Comparison of ENCODE assay signal across 19 cellular contexts in the genomic region with DNA sequence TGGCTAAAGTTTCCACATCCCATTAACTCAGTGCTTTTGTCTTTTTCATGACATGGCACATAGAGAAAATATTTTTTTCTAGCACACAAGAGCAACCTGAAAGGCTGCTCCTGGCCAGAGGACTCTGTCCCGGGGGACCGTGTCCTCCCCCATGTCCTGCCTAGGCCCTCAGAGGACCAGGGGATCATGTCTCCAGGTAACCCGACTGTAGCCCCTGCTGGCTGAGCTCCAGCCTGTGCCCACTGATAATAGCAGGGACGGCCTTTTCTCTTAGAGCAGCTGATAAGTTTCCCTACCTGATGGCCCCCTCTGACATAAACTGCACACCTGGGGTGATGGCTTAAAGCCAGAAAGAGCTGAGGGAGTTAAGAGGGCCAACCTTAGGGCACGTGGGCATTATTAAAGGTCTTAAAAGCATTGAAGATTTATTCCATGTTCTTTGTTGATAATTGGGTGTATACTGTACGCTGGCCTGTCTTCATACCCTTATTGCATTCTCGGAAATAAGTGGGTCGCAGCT. TPM values are rescaled to one million over a fixed set of nuclear protein-coding genes. Genes with fewer than 3 reads are reported as not detected.
DNase-seq lines count a peak whose midpoint lies in the region; ATAC-seq and TF ChIP-seq lines count a peak whose summit lies in the region.
"Had no signal": no experiment of that assay in that cellular context is flagged by ENCODE, and none has a peak within 500 bp of the region (broad histone marks: within the 10 kb centered on the region; RNA-seq: fewer than 3 reads in every experiment).

No MANE protein-coding gene starts in this region.

- H3K27me3 Mint-ChIP-seq in WTC11 (ENCODE audit: low read depth) = no peaks in the 10 kb centered on the region
- H3K27me3 Mint-ChIP-seq in stimulated activated naive B cell treated with anti-CD40 and anti-IgM and Interleukin-4, amounts not matched to agents 10 μg/mL and 1 μg/mL and 100 μg/mL, for 72 hours = no peaks in the 10 kb centered on the region

- intact Hi-C loops in stomach (cut with DNase I; ENCODE audit: low total_unique reads) = no loop called here
- intact Hi-C loops in psoas muscle (cut with DNase I) = no loop called here

- no peak overlapping the region for H3K27ac Mint-ChIP-seq in WTC11
- H3K27ac Mint-ChIP-seq in stimulated activated naive B cell treated with anti-CD40 and anti-IgM and Interleukin-4, amounts not matched to agents 10 μg/mL and 1 μg/mL and 100 μg/mL, for 72 hours = no peak overlapping the region

- H3K27me3 ChIP-seq in stomach (no peaks in the 10 kb centered on the region), psoas muscle (ENCODE audit: insufficient read depth in 3 of 3, low read length in 2 of 3) (no peaks in the 10 kb centered on the region)
- H3K27me3 ChIP-seq: SJSA1 had no signal

- H3K4me1 ChIP-seq in stomach (peaks cover 5 to 48% (median 42%) of the 10 kb centered on the region in 4 donors), psoas muscle (peaks cover 3% of the 10 kb centered on the region)
- H3K4me1 ChIP-seq: SJSA1 had no signal

- CTCF ChIA-PET in WTC11 (lab: Charles Lee) = interaction anchor here (1.0 kb wide), 1 partner anchor 8 kb away, joined by 3 read pairs; no protein-coding TSS in a partner anchor

- no peak for TF ChIP-seq POLR2A in stomach (IDR thresholded peaks at IDR 0.05)

- H3K9me3 ChIP-seq in stomach (no peaks in the 10 kb centered on the region), psoas muscle (no peaks in the 10 kb centered on the region)
- H3K9me3 ChIP-seq: SJSA1 had no signal

- H3K36me3 ChIP-seq in stomach = peaks cover 14 to 33% (median 29%) of the 10 kb centered on the region in 4 donors
- H3K36me3 ChIP-seq in psoas muscle (ENCODE audit: insufficient read depth in 1 of 2, low read depth in 1 of 2) = peaks cover 7 to 29% of the 10 kb centered on the region in 2 donors
- H3K36me3 ChIP-seq: SJSA1 had no signal

- peaks cover 4% of the 10 kb centered on the region for H3K4me1 Mint-ChIP-seq in WTC11
- peaks cover 10 to 17% of the 10 kb centered on the region in 2 donors for H3K4me1 Mint-ChIP-seq in stimulated activated naive B cell treated with anti-CD40 and anti-IgM and Interleukin-4, amounts not matched to agents 10 μg/mL and 1 μg/mL and 100 μg/mL, for 72 hours

- WGBS in stomach, 5 donors = 48 to 69% (median 57%) methylated on average over 7 to 8 of the region's 8 CpGs
- 77 to 83% (median 80%) methylated on average over 8 of the region's 8 CpGs for WGBS in psoas muscle, 3 donors

- no peak for TF ChIP-seq CTCF in WTC11 (IDR thresholded peaks at IDR 0.05)
- no peak for TF ChIP-seq CTCF in stomach (IDR thresholded peaks at IDR 0.05)
- TF ChIP-seq CTCF in psoas muscle (IDR thresholded peaks at IDR 0.05) = no peak

- DNase-seq in NCI-H2107 treated with DMSO at 0.1 percent for 48 hours (lab: John Stamatoyannopoulos, UW; ENCODE audit: unreplicated experiment) = peak; percentile 46
- no peak for DNase-seq in NCI-H2107 (lab: John Stamatoyannopoulos, UW)
- DNase-seq in NCI-H1105 treated with DMSO at 0.1 percent for 48 hours (lab: John Stamatoyannopoulos, UW) = peak; percentile 89
- DNase-seq in WTC11 (ENCODE audit: low spot score) = no peak
- DNase-seq in stomach = no peak
- no peak for DNase-seq in psoas muscle
- no peak for DNase-seq in stimulated activated naive B cell treated with anti-CD40 and anti-IgM and Interleukin-4, amounts not matched to agents 10 μg/mL and 1 μg/mL and 100 μg/mL, for 72 hours
- DNase-seq: CD8-positive, alpha-beta memory T cell; EL; GF-D8; IMR-90; NCI-H146; NCI-H2029 treated with DMSO at 0.1 percent for 48 hours; NCI-H510A; NCI-H774 had no signal

- peak overlapping the region in 3 of 5 donors; percentile 11 to 32 (median 18) for H3K27ac ChIP-seq in stomach
- no peak overlapping the region for H3K27ac ChIP-seq in psoas muscle
- H3K27ac ChIP-seq: C4-2B, SJSA1 had no signal

- H3K4me3 ChIP-seq in stomach (no peak overlapping the region), psoas muscle (no peak overlapping the region)
- H3K4me3 ChIP-seq: SJSA1 had no signal

- peaks cover 11% of the 10 kb centered on the region for H3K36me3 Mint-ChIP-seq in WTC11
- H3K36me3 Mint-ChIP-seq in stimulated activated naive B cell treated with anti-CD40 and anti-IgM and Interleukin-4, amounts not matched to agents 10 μg/mL and 1 μg/mL and 100 μg/mL, for 72 hours = peaks cover 11 to 24% of the 10 kb centered on the region in 2 donors

- TF ChIP-seq EP300 in stomach (IDR thresholded peaks at IDR 0.05) = no peak

- POLR2A ChIA-PET in WTC11 (lab: Charles Lee) = no interaction called here

- ATAC-seq in WTC11 = peak; percentile 26
- no peak for ATAC-seq in psoas muscle
- no peak for ATAC-seq in GM19395 (IDR thresholded peaks at IDR 0.05; ENCODE audit: unreplicated experiment)
- no peak for ATAC-seq in stimulated activated naive B cell treated with anti-CD40 and anti-IgM and Interleukin-4, amounts not matched to agents 10 μg/mL and 1 μg/mL and 100 μg/mL, for 72 hours (replicated peaks)
- ATAC-seq: Right ventricle myocardium inferior had no signal

- no peaks in the 10 kb centered on the region for H3K9me3 Mint-ChIP-seq in WTC11
- no peaks in the 10 kb centered on the region for H3K9me3 Mint-ChIP-seq in stimulated activated naive B cell treated with anti-CD40 and anti-IgM and Interleukin-4, amounts not matched to agents 10 μg/mL and 1 μg/mL and 100 μg/mL, for 72 hours
- H3K9me3 Mint-ChIP-seq: CD8-positive, alpha-beta memory T cell had no signal

- no peak overlapping the region for H3K4me3 Mint-ChIP-seq in WTC11
- H3K4me3 Mint-ChIP-seq in stimulated activated naive B cell treated with anti-CD40 and anti-IgM and Interleukin-4, amounts not matched to agents 10 μg/mL and 1 μg/mL and 100 μg/mL, for 72 hours = no peak overlapping the region
- H3K4me3 Mint-ChIP-seq: CD8-positive, alpha-beta memory T cell had no signal

TF ChIP-seq in WTC11, 78 proteins besides CTCF, POLR2A, EP300 and RAD21 (continues in another document):
- TF ChIP-seq, protein P1, sequence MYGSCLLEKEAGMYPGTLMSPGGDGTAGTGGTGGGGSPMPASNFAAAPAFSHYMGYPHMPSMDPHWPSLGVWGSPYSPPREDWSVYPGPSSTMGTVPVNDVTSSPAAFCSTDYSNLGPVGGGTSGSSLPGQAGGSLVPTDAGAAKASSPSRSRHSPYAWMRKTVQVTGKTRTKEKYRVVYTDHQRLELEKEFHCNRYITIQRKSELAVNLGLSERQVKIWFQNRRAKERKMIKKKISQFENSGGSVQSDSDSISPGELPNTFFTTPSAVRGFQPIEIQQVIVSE (CRISPR knock-in tag; IDR thresholded peaks at IDR 0.05; ENCODE audit: borderline replicate concordance) = no peak
- TF ChIP-seq JUN (CRISPR knock-in tag; IDR thresholded peaks at IDR 0.05) (no peak), SMAD4 (CRISPR knock-in tag; IDR thresholded peaks at IDR 0.05) (no peak)
- TF ChIP-seq, protein P2, sequence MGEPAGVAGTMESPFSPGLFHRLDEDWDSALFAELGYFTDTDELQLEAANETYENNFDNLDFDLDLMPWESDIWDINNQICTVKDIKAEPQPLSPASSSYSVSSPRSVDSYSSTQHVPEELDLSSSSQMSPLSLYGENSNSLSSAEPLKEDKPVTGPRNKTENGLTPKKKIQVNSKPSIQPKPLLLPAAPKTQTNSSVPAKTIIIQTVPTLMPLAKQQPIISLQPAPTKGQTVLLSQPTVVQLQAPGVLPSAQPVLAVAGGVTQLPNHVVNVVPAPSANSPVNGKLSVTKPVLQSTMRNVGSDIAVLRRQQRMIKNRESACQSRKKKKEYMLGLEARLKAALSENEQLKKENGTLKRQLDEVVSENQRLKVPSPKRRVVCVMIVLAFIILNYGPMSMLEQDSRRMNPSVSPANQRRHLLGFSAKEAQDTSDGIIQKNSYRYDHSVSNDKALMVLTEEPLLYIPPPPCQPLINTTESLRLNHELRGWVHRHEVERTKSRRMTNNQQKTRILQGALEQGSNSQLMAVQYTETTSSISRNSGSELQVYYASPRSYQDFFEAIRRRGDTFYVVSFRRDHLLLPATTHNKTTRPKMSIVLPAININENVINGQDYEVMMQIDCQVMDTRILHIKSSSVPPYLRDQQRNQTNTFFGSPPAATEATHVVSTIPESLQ (CRISPR knock-in tag; IDR thresholded peaks at IDR 0.05) = no peak

RNA-seq across cellular contexts. Expression of a gene that starts 5.9 kb away (rescaled TPM):
- 15.7 to 17.2 TPM (median 16.6 TPM) in 3 replicates for total RNA-seq in WTC11 (2021)
- total RNA-seq in stomach = 100 to 1,000 TPM in 3 of 5 donors, 10 to 100 TPM in 2; 41.3 to 120 (median 104) TPM
- 10 to 100 TPM; 42.5 to 81.1 (median 51.6) TPM for polyA plus RNA-seq in stomach
- total RNA-seq in psoas muscle = 10 to 100 TPM in 1 of 4 donors, 1 to 10 TPM in 3; 7.3 to 11.5 (median 8.6) TPM
- polyA plus RNA-seq in psoas muscle = 10 to 100 TPM in 2 of 3 donors, 1 to 10 TPM in 1; 7.0 to 14.9 (median 12.2) TPM

RNA-seq across cellular contexts. Expression of a gene that starts 21.5 kb away (rescaled TPM):
- total RNA-seq in WTC11 (2021) = 6.4 to 8.0 TPM (median 7.2 TPM) in 3 replicates
- total RNA-seq in stomach = 10 to 100 TPM in 4 of 5 donors, 1 to 10 TPM in 1; 2.2 to 60.3 (median 16.0) TPM
- polyA plus RNA-seq in stomach = 10 to 100 TPM; 16.1 to 28.9 (median 24.5) TPM
- not detected for total RNA-seq in psoas muscle
- under 1 TPM in 2 of 3 donors, not detected in 1; 0.03 TPM for polyA plus RNA-seq in psoas muscle
- total RNA-seq: IMR-90, SJSA1 had no signal
- polyA plus RNA-seq: IMR-90 had no signal

RNA-seq across cellular contexts. Expression of a gene that starts 30.2 kb away (rescaled TPM):
- total RNA-seq in WTC11 (2021) = 14.7 to 15.9 TPM (median 15.5 TPM) in 3 replicates
- 100 to 1,000 TPM in 1 of 5 donors, 10 to 100 TPM in 4; 30.8 to 102 (median 44.8) TPM for total RNA-seq in stomach
- polyA plus RNA-seq in stomach = 10 to 100 TPM; 33.9 to 69.2 (median 64.8) TPM
- total RNA-seq in psoas muscle = 10 to 100 TPM; 13.1 to 29.0 (median 19.8) TPM
- polyA plus RNA-seq in psoas muscle = 10 to 100 TPM; 13.7 to 43.1 (median 17.3) TPM

RNA-seq across cellular contexts. Expression of a gene that starts 30.8 kb away (rescaled TPM):
- total RNA-seq in WTC11 (2021) (0.37 to 0.71 TPM (median 0.46 TPM) in 3 replicates), stomach (1 to 10 TPM in 2 of 5 donors, under 1 TPM in 2, not detected in 1; 0.29 to 5.0 (median 0.96) TPM), psoas muscle (1 to 10 TPM; 1.7 to 6.9 (median 2.4) TPM)
- polyA plus RNA-seq in stomach (1 to 10 TPM; 1.2 to 1.5 (median 1.3) TPM), psoas muscle (1 to 10 TPM in 1 of 3 donors, under 1 TPM in 2; 0.66 to 2.7 (median 0.76) TPM)

RNA-seq across cellular contexts. Expression of a gene that starts 39.6 kb away (rescaled TPM):
- total RNA-seq in WTC11 (2021) (39.7 to 43.6 TPM (median 42.4 TPM) in 3 replicates), stomach (10 to 100 TPM in 3 of 5 donors, 1 to 10 TPM in 2; 4.1 to 47.4 (median 25.4) TPM), psoas muscle (10 to 100 TPM; 29.8 to 50.4 (median 38.5) TPM)
- polyA plus RNA-seq in stomach (10 to 100 TPM; 31.0 to 39.1 (median 31.9) TPM), psoas muscle (100 to 1,000 TPM in 1 of 3 donors, 10 to 100 TPM in 2; 45.4 to 173 (median 98.5) TPM)

Comparison
In these comparisons a context has a peak if more than half of its experiments do, and no peak if none do; other contexts are left out.
1. DNase-seq: peak in NCI-H2107 treated with DMSO at 0.1 percent for 48 hours (single experiment) and NCI-H1105 treated with DMSO at 0.1 percent for 48 hours (single experiment); none in NCI-H2107 (single experiment), WTC11 (single experiment), stomach (single experiment), psoas muscle (0 of 2) and stimulated activated naive B cell treated with anti-CD40 and anti-IgM and Interleukin-4, amounts not matched to agents 10 μg/mL and 1 μg/mL and 100 μg/mL, for 72 hours (single experiment).